In genomic region chr3:23915537-23916108, GRCh38 we compare ENCODE assay signal across 8 cellular contexts. TPM values are rescaled to one million over a fixed set of nuclear protein-coding genes. Genes with fewer than 3 reads are reported as not detected.
A peak's percentile ranks its signal among the peaks of the same experiment; 100 is the strongest.
DNase-seq lines count a peak whose midpoint lies in the region; ATAC-seq, FAIRE-seq and TF ChIP-seq lines count a peak whose summit lies in the region.

No MANE protein-coding gene starts in this region.

- H3K9me3 ChIP-seq in mammary epithelial cell (replicated peaks; ENCODE audit: insufficient read depth, low read length) = no peaks in the 10 kb centered on the region

- dilution Hi-C loops in mammary epithelial cell (cut with HindIII; ENCODE audit: low sequenced_read_pairs) = no loop called here

- WGBS in mammary epithelial cell (ENCODE audit: low coverage, missing lambda C conversion rate) = 59% methylated on average over 6 of the region's 7 CpGs

- H3K79me2 ChIP-seq in mammary epithelial cell (ENCODE audit: insufficient read depth, low read length) = peaks cover 66% of the 10 kb centered on the region

- intact Hi-C loops in mammary epithelial cell (cut with micrococcal nuclease) (loop anchor here (1.0 kb wide), 1 partner anchor 81 kb away; no protein-coding TSS in a partner anchor), left colon (cut with DNase I, micrococcal nuclease) (no loop called here)

- peaks cover 25% of the 10 kb centered on the region for H3K36me3 Mint-ChIP-seq in mesothelial cell of epicardium

- CTCF ChIA-PET in mammary epithelial cell (lab: Charles Lee; ENCODE audit: low non-redundant PET) = no interaction called here

- H3K9ac ChIP-seq in mammary epithelial cell (ENCODE audit: insufficient read depth, low read length) = peak overlapping the region; percentile 90

- no peak for ATAC-seq in HG03432 (IDR thresholded peaks at IDR 0.05; ENCODE audit: unreplicated experiment)
- no peak for ATAC-seq in left colon
- no peak for ATAC-seq in foreskin keratinocyte

- no TSS peak for BruUV-seq in mammary epithelial cell (replicated peaks; lab: Mats Ljungman, UMichigan)

- FAIRE-seq in G401.6 (lab: Jason Lieb, UNC) = peak; percentile 63

- H3K9me3 Mint-ChIP-seq in mesothelial cell of epicardium = no peaks in the 10 kb centered on the region

- no peaks in the 10 kb centered on the region for H3K27me3 ChIP-seq in mammary epithelial cell (ENCODE audit: insufficient read depth, low read length)
- H3K27me3 ChIP-seq in foreskin keratinocyte = no peaks in the 10 kb centered on the region

- H3K4me1 ChIP-seq in mammary epithelial cell (ENCODE audit: insufficient read depth, low read length) = peaks cover 16% of the 10 kb centered on the region
- H3K4me1 ChIP-seq in foreskin keratinocyte = peaks cover 7% of the 10 kb centered on the region

- peak overlapping the region; percentile 59 for H3K27ac ChIP-seq in mammary epithelial cell (ENCODE audit: insufficient read depth, low read depth, low read length)
- H3K27ac ChIP-seq in foreskin keratinocyte = no peak overlapping the region

- peaks cover 15% of the 10 kb centered on the region for H3K36me3 ChIP-seq in mammary epithelial cell (ENCODE audit: insufficient read depth, low read length)

- H2AFZ ChIP-seq in mammary epithelial cell (ENCODE audit: low read depth, low read length) = peak overlapping the region; percentile 58

- H3K4me3 Mint-ChIP-seq in mesothelial cell of epicardium = peak overlapping the region; percentile 100

- H4K20me1 ChIP-seq in mammary epithelial cell (ENCODE audit: insufficient read depth, low read length) = peaks cover 8% of the 10 kb centered on the region

- no peak for TF ChIP-seq CTCF in mammary epithelial cell (conservative IDR thresholded peaks at IDR 0.05 in 1 of 2, IDR thresholded peaks at IDR 0.05 in 1 of 2; ENCODE audit: extremely low read depth in 1 of 2, insufficient read depth in 1 of 2, low read depth in 1 of 2, low read length in 2 of 2)
- no peak for TF ChIP-seq CTCF in mesothelial cell of epicardium (IDR thresholded peaks at IDR 0.05; ENCODE audit: unreplicated experiment)
- no peak for TF ChIP-seq CTCF in foreskin keratinocyte (conservative IDR thresholded peaks at IDR 0.05)

- no peaks in the 10 kb centered on the region for H3K27me3 Mint-ChIP-seq in mesothelial cell of epicardium (ENCODE audit: low read depth)

- H3K4me1 Mint-ChIP-seq in mesothelial cell of epicardium = peaks cover 57% of the 10 kb centered on the region

- DNase-seq in NCI-H146 treated with DMSO at 0.1 percent for 48 hours (lab: John Stamatoyannopoulos, UW; ENCODE audit: unreplicated experiment) = peak; percentile 24
- no peak for DNase-seq in mammary epithelial cell
- no peak for DNase-seq in mesothelial cell of epicardium (ENCODE audit: low spot score in 2 of 2, unreplicated experiment in 2 of 2)
- no peak for DNase-seq in COR-L47 (lab: John Stamatoyannopoulos, UW)
- DNase-seq in left colon = no peak
- no peak for DNase-seq in foreskin keratinocyte

- H3K27ac Mint-ChIP-seq in mesothelial cell of epicardium = peak overlapping the region; percentile 97

- in situ Hi-C loops in mammary epithelial cell (cut with MboI; ENCODE audit: low sequenced_read_pairs in 2 of 2) = no loop called here

- peak overlapping the region; percentile 80 for H3K4me2 ChIP-seq in mammary epithelial cell (ENCODE audit: insufficient read depth, low read depth, low read length)

- H3K4me3 ChIP-seq in mammary epithelial cell (replicated peaks in 1 of 3; ENCODE audit: insufficient read depth in 1 of 3, low read depth in 2 of 3, low read length in 3 of 3) = peak overlapping the region; percentile 73 to 91 (median 90)

RNA-seq across cellular contexts. Expression of gene NKIRAS1, which starts 1.2 kb away (rescaled TPM):
- 1 to 10 TPM; 7.3 to 8.8 TPM for total RNA-seq in mammary epithelial cell
- polyA plus RNA-seq in mammary epithelial cell = 5.2 TPM
- 11.9 TPM for polyA minus RNA-seq in mammary epithelial cell
- total RNA-seq in mesothelial cell of epicardium = 8.0 to 8.7 TPM (median 8.1 TPM) in 3 replicates
- 1 to 10 TPM; 3.4 to 5.4 TPM for total RNA-seq in left colon
- total RNA-seq in foreskin keratinocyte = 7.5 and 9.1 TPM in 2 replicates
- polyA plus RNA-seq in foreskin keratinocyte = 4.9 and 7.0 TPM in 2 replicates

RNA-seq across cellular contexts. Expression of gene RPL15, which starts 1.3 kb away (rescaled TPM):
- total RNA-seq in mammary epithelial cell (1,000 to 10,000 TPM; 1,624 to 2,052 TPM), mesothelial cell of epicardium (1,989 to 2,052 TPM (median 2,046 TPM) in 3 replicates), left colon (1,000 to 10,000 TPM; 1,192 to 1,307 TPM), foreskin keratinocyte (2,112 and 2,154 TPM in 2 replicates)
- polyA plus RNA-seq in mammary epithelial cell (4,169 TPM), foreskin keratinocyte (3,005 and 3,026 TPM in 2 replicates)
- 867 TPM for polyA minus RNA-seq in mammary epithelial cell

RNA-seq across cellular contexts. Expression of gene NR1D2, which starts 29.5 kb away (rescaled TPM):
- total RNA-seq in mammary epithelial cell = 10 to 100 TPM; 10.5 to 16.8 TPM
- polyA plus RNA-seq in mammary epithelial cell = 6.1 TPM
- polyA minus RNA-seq in mammary epithelial cell = 3.4 TPM
- 26.1 to 29.2 TPM (median 27.3 TPM) in 3 replicates for total RNA-seq in mesothelial cell of epicardium
- 10 to 100 TPM; 23.1 to 29.4 TPM for total RNA-seq in left colon
- 17.5 and 19.9 TPM in 2 replicates for total RNA-seq in foreskin keratinocyte
- polyA plus RNA-seq in foreskin keratinocyte = 3.7 and 5.5 TPM in 2 replicates
